22 cellular contexts compared by ENCODE assay signal in genomic region chr10:130545122-130545521, GRCh38.
A peak's percentile ranks its signal among the peaks of the same experiment; 100 is the strongest.
DNase-seq lines count a peak whose midpoint lies in the region; ATAC-seq, FAIRE-seq and TF ChIP-seq lines count a peak whose summit lies in the region.
"Had no signal": no experiment of that assay in that cellular context is flagged by ENCODE, and none has a peak within 500 bp of the region (broad histone marks: within the 10 kb centered on the region; RNA-seq: fewer than 3 reads in every experiment).

No MANE protein-coding gene starts in this region.

- no peak overlapping the region for H4K91ac ChIP-seq in neuronal stem cell (ENCODE audit: low read depth, low read length, poor library complexity)

- 35% methylated on average over 6 of the region's 6 CpGs for WGBS in esophagus muscularis mucosa
- WGBS in neuronal stem cell (ENCODE audit: extremely low coverage in 2 of 2, insufficient read length in 2 of 2, insufficient replicate concordance in 1 of 2), 2 donors: no CpG with 5 or more reads among the region's 6 CpGs

- TF ChIP-seq POLR2A in esophagus muscularis mucosa (IDR thresholded peaks at IDR 0.05; ENCODE audit: low read depth): no peak

- no peak overlapping the region for H2BK120ac ChIP-seq in neuronal stem cell (ENCODE audit: low read depth, low read length)

- H3K4me2 ChIP-seq in neuronal stem cell (ENCODE audit: insufficient read depth, low read length, poor library complexity, severe bottlenecking): no peak overlapping the region
- H3K4me2 ChIP-seq: GM23338 had no signal

- H3K9ac ChIP-seq in NT2/D1 (ENCODE audit: insufficient read length, low read depth) (no peak overlapping the region), kidney (ENCODE audit: low read length in 2 of 2) (no peak overlapping the region), neuronal stem cell (ENCODE audit: low read depth, low read length, poor library complexity) (no peak overlapping the region)

- H3K36me3 ChIP-seq in NT2/D1 (ENCODE audit: insufficient read depth, insufficient read length, low read length) (no peaks in the 10 kb centered on the region), esophagus muscularis mucosa (no peaks in the 10 kb centered on the region), kidney (ENCODE audit: control insufficient read depth in 1 of 2, insufficient read depth in 2 of 2, low read length in 2 of 2) (no peaks in the 10 kb centered on the region), neuronal stem cell (replicated peaks in 1 of 2; ENCODE audit: control insufficient read depth in 2 of 2, insufficient read depth in 2 of 2, low read length in 2 of 2) (no peaks in the 10 kb centered on the region)
- H3K36me3 ChIP-seq: BE2C, HAP-1 had no signal

- H3K27ac ChIP-seq in esophagus muscularis mucosa (replicated peaks in 1 of 4) (no peak overlapping the region), kidney (ENCODE audit: low read depth in 2 of 2, low read length in 2 of 2) (no peak overlapping the region), neuronal stem cell (replicated peaks; ENCODE audit: low read length) (no peak overlapping the region)

- no peak overlapping the region for H2BK15ac ChIP-seq in neuronal stem cell (ENCODE audit: low read length)

- no peak overlapping the region for H3K27ac Mint-ChIP-seq in activated naive CD4-positive, alpha-beta T cell treated with anti-CD3 and anti-CD28 coated beads, Interleukin-2, amount 50 U/mL, for 72 hours
- H3K27ac Mint-ChIP-seq: CD4-positive, CD25-positive, alpha-beta regulatory T cell; CD8-positive, alpha-beta memory T cell; GM23338; IgD-negative memory B cell had no signal

- H3K9me3 ChIP-seq in NT2/D1 (ENCODE audit: insufficient read depth, low read length) (no peaks in the 10 kb centered on the region), esophagus muscularis mucosa (no peaks in the 10 kb centered on the region), kidney (ENCODE audit: control insufficient read depth in 1 of 2, low read length in 2 of 2) (no peaks in the 10 kb centered on the region), neuronal stem cell (replicated peaks in 1 of 2; ENCODE audit: control insufficient read depth in 2 of 2, insufficient read depth in 1 of 2, low read depth in 1 of 2, low read length in 2 of 2) (no peaks in the 10 kb centered on the region)
- H3K9me3 ChIP-seq: BE2C, Caco-2, HAP-1 had no signal

- ATAC-seq in activated naive CD4-positive, alpha-beta T cell treated with anti-CD3 and anti-CD28 coated beads, Interleukin-2, amount 50 U/mL, for 72 hours: no peak
- ATAC-seq: GM23338, HepG2 had no signal

- no peaks in the 10 kb centered on the region for H3K9me3 Mint-ChIP-seq in activated naive CD4-positive, alpha-beta T cell treated with anti-CD3 and anti-CD28 coated beads, Interleukin-2, amount 50 U/mL, for 72 hours
- H3K9me3 Mint-ChIP-seq: CD4-positive, CD25-positive, alpha-beta regulatory T cell had no signal

- FAIRE-seq in kidney (lab: Jason Lieb, UNC): no peak
- FAIRE-seq: A204.1, D721Med, HepG2 had no signal

- H3K18ac ChIP-seq in neuronal stem cell (ENCODE audit: low read length): no peak overlapping the region

- no peak overlapping the region for H3K23ac ChIP-seq in neuronal stem cell (ENCODE audit: low read depth, low read length, poor library complexity)

- H2AK5ac ChIP-seq in neuronal stem cell (ENCODE audit: low read depth, low read length): no peak overlapping the region

- H3K4me3 ChIP-seq in NT2/D1 (ENCODE audit: insufficient read length, low read depth): no peak overlapping the region
- no peak overlapping the region for H3K4me3 ChIP-seq in esophagus muscularis mucosa
- H3K4me3 ChIP-seq in kidney (ENCODE audit: low read length in 2 of 2): no peak overlapping the region
- no peak overlapping the region for H3K4me3 ChIP-seq in neuronal stem cell (ENCODE audit: low read length in 2 of 2)
- H3K4me3 ChIP-seq: GM23338, HAP-1 had no signal

- no peak overlapping the region for H2AFZ ChIP-seq in neuronal stem cell (ENCODE audit: low read length)
- H2AFZ ChIP-seq: GM23338 had no signal

- H3K14ac ChIP-seq in neuronal stem cell (ENCODE audit: low read length): no peak overlapping the region

- no peak overlapping the region for H2BK12ac ChIP-seq in neuronal stem cell (ENCODE audit: low read length)

- no peaks in the 10 kb centered on the region for H3K79me1 ChIP-seq in neuronal stem cell (ENCODE audit: low read depth, low read length)

- peak; percentile 23 for DNase-seq in NT2/D1 (ENCODE audit: low read depth, low spot score)
- DNase-seq in esophagus muscularis mucosa (ENCODE audit: extremely low spot score): peak; percentile 62
- DNase-seq in kidney: peak; percentile 43
- DNase-seq in neuronal stem cell (ENCODE audit: low spot score): peak; percentile 11
- no peak for DNase-seq in NK-92 (lab: John Stamatoyannopoulos, UW; ENCODE audit: unreplicated experiment)
- DNase-seq in COLO668 (lab: John Stamatoyannopoulos, UW; ENCODE audit: unreplicated experiment): no peak
- DNase-seq in activated naive CD4-positive, alpha-beta T cell treated with anti-CD3 and anti-CD28 coated beads, Interleukin-2, amount 50 U/mL, for 72 hours (ENCODE audit: low spot score in 2 of 2): no peak
- DNase-seq in anterior cingulate cortex (lab: John Stamatoyannopoulos, UW): no peak
- DNase-seq: ACHN; BE2C; C1 segment of cervical spinal cord; Caco-2; CD4-positive, CD25-positive, alpha-beta regulatory T cell; CD8-positive, alpha-beta memory T cell; GDM1; KBM-7 had no signal

- TF ChIP-seq EP300 in esophagus muscularis mucosa (IDR thresholded peaks at IDR 0.05): no peak

- no peak overlapping the region for H4K8ac ChIP-seq in neuronal stem cell (ENCODE audit: low read depth, low read length)

- H2BK5ac ChIP-seq in neuronal stem cell (ENCODE audit: low read length): no peak overlapping the region

- no peaks in the 10 kb centered on the region for H3K36me3 Mint-ChIP-seq in activated naive CD4-positive, alpha-beta T cell treated with anti-CD3 and anti-CD28 coated beads, Interleukin-2, amount 50 U/mL, for 72 hours
- H3K36me3 Mint-ChIP-seq: CD4-positive, CD25-positive, alpha-beta regulatory T cell; CD8-positive, alpha-beta memory T cell; IgD-negative memory B cell had no signal

- H3K27me3 ChIP-seq in NT2/D1 (ENCODE audit: insufficient read depth, insufficient read length) (no peaks in the 10 kb centered on the region), esophagus muscularis mucosa (peaks cover 0 to 51% (median 0%) of the 10 kb centered on the region in 4 donors), neuronal stem cell (ENCODE audit: control insufficient read depth in 3 of 3, insufficient read depth in 3 of 3, low read depth in 1 of 3, low read length in 3 of 3) (no peaks in the 10 kb centered on the region)
- H3K27me3 ChIP-seq: BE2C had no signal

- H3K4ac ChIP-seq in neuronal stem cell (ENCODE audit: low read length): no peak overlapping the region

- peaks cover 6% of the 10 kb centered on the region for H3K4me1 ChIP-seq in NT2/D1 (ENCODE audit: insufficient read depth, insufficient read length)
- H3K4me1 ChIP-seq in esophagus muscularis mucosa: no peaks in the 10 kb centered on the region
- no peaks in the 10 kb centered on the region for H3K4me1 ChIP-seq in kidney (ENCODE audit: control insufficient read depth in 1 of 2, insufficient read depth in 1 of 2, low read depth in 1 of 2, low read length in 2 of 2)
- peaks cover 0 to 5% of the 10 kb centered on the region in 2 donors for H3K4me1 ChIP-seq in neuronal stem cell (ENCODE audit: control insufficient read depth in 2 of 2, insufficient read depth in 1 of 2, low read depth in 1 of 2, low read length in 2 of 2)
- H3K4me1 ChIP-seq: BE2C, Caco-2, HAP-1 had no signal

- no peak for TF ChIP-seq CTCF in esophagus muscularis mucosa (IDR thresholded peaks at IDR 0.05)
- no peak for TF ChIP-seq CTCF in kidney (IDR thresholded peaks at IDR 0.05; ENCODE audit: borderline replicate concordance, extremely low read depth, insufficient read depth)

- intact Hi-C loops in esophagus muscularis mucosa (cut with DNase I): no loop called here
- intact Hi-C loops in kidney (cut with DNase I): no loop called here

Comparison
In these comparisons a context has a peak if more than half of its experiments do, and no peak if none do; other contexts are left out.
1. DNase-seq: peak in NT2/D1 (single experiment), esophagus muscularis mucosa (single experiment), kidney (single experiment) and neuronal stem cell (single experiment); none in NK-92 (single experiment), COLO668 (single experiment), activated naive CD4-positive, alpha-beta T cell treated with anti-CD3 and anti-CD28 coated beads, Interleukin-2, amount 50 U/mL, for 72 hours (0 of 2) and anterior cingulate cortex (0 of 58).